ENCODE assay signal across 8 cellular contexts in genomic region chr2:123993728-123994323, GRCh38. TPM values are rescaled to one million over a fixed set of nuclear protein-coding genes. Genes with fewer than 3 reads are reported as not detected.
DNase-seq lines count a peak whose midpoint lies in the region; ATAC-seq and TF ChIP-seq lines count a peak whose summit lies in the region.

No MANE protein-coding gene starts in this region.

- peak; percentile 58 for DNase-seq in NCI-H748 (lab: John Stamatoyannopoulos, UW; ENCODE audit: unreplicated experiment)
- DNase-seq in NCI-H748 treated with DMSO at 0.1 percent for 48 hours (lab: John Stamatoyannopoulos, UW) = no peak
- DNase-seq in GM23248 = peak; percentile 59
- DNase-seq in MM.1S = peak; percentile 63
- DNase-seq in body of pancreas = peak; percentile 31 to 51 (median 35)
- no peak for DNase-seq in left lung
- DNase-seq in activated T-cell treated with anti-CD3 and anti-CD28 coated beads, Interleukin-2, amount 50 U/mL, for 1 hour = no peak
- DNase-seq in aorta = no peak

- in situ Hi-C loops in GM23248 (cut with MboI) = no loop called here

- H3F3A ChIP-seq in GM23248 (ENCODE audit: insufficient read depth) = no peaks in the 10 kb centered on the region
- H3F3A ChIP-seq in MM.1S (ENCODE audit: insufficient read depth, low read length) = no peaks in the 10 kb centered on the region

- H4K20me1 ChIP-seq in GM23248 (ENCODE audit: insufficient read depth) (no peaks in the 10 kb centered on the region), MM.1S (ENCODE audit: insufficient read depth, low read length) (no peaks in the 10 kb centered on the region)

- H3K4me2 ChIP-seq in GM23248 (ENCODE audit: unreplicated experiment) (no peak overlapping the region), MM.1S (ENCODE audit: low read depth, low read length) (0 out of 2 replicates have a peak overlapping the region, but pooled peaks have one; percentile 22)

- no peaks in the 10 kb centered on the region for H3K4me1 ChIP-seq in GM23248 (ENCODE audit: insufficient read depth)
- H3K4me1 ChIP-seq in MM.1S (ENCODE audit: low read length) = no peaks in the 10 kb centered on the region
- H3K4me1 ChIP-seq in body of pancreas = no peaks in the 10 kb centered on the region
- H3K4me1 ChIP-seq in left lung = no peaks in the 10 kb centered on the region
- no peaks in the 10 kb centered on the region for H3K4me1 ChIP-seq in aorta (ENCODE audit: control insufficient read depth in 1 of 2, insufficient read depth in 2 of 2, low read length in 2 of 2)

- no peaks in the 10 kb centered on the region for H3K9me3 ChIP-seq in GM23248 (ENCODE audit: low read depth)
- no peaks in the 10 kb centered on the region for H3K9me3 ChIP-seq in MM.1S (replicated peaks; ENCODE audit: insufficient read depth, low read length)
- H3K9me3 ChIP-seq in body of pancreas = no peaks in the 10 kb centered on the region
- no peaks in the 10 kb centered on the region for H3K9me3 ChIP-seq in left lung
- H3K9me3 ChIP-seq in aorta (ENCODE audit: control insufficient read depth, low read length) = peaks cover 2% of the 10 kb centered on the region

- no peak overlapping the region for H3K9ac ChIP-seq in GM23248
- H3K9ac ChIP-seq in MM.1S (ENCODE audit: low read length) = no peak overlapping the region

- whole genome bisulfite sequencing in GM23248 (ENCODE audit: low coverage in 1 of 2, low lambda C conversion rate in 2 of 2, missing lambda C conversion rate in 2 of 2), 2 experiments = 5 to 6% methylated on average over 8 of the region's 8 CpGs
- WGBS in body of pancreas, 2 donors = 20 to 21% methylated on average over 8 of the region's 8 CpGs
- 37 to 39% methylated on average over 8 of the region's 8 CpGs for WGBS in aorta, 2 donors

- no peaks in the 10 kb centered on the region for H3K27me3 ChIP-seq in GM23248 (replicated peaks; ENCODE audit: insufficient read depth)
- no peaks in the 10 kb centered on the region for H3K27me3 ChIP-seq in MM.1S (replicated peaks; ENCODE audit: insufficient read depth, low read length)
- no peaks in the 10 kb centered on the region for H3K27me3 ChIP-seq in body of pancreas
- H3K27me3 ChIP-seq in left lung = no peaks in the 10 kb centered on the region
- H3K27me3 ChIP-seq in aorta (ENCODE audit: control insufficient read depth in 1 of 2, insufficient read depth in 2 of 2, low read length in 1 of 2) = no peaks in the 10 kb centered on the region

- H2AFZ ChIP-seq in GM23248 (no peak overlapping the region), MM.1S (ENCODE audit: low read length) (no peak overlapping the region)

- no peak overlapping the region for H3K27ac ChIP-seq in GM23248
- H3K27ac ChIP-seq in MM.1S (ENCODE audit: low read length) = no peak overlapping the region
- no peak overlapping the region for H3K27ac ChIP-seq in body of pancreas
- H3K27ac ChIP-seq in left lung = no peak overlapping the region
- H3K27ac ChIP-seq in aorta (ENCODE audit: low read depth in 1 of 2, low read length in 2 of 2) = no peak overlapping the region

- TF ChIP-seq POLR2A in body of pancreas (IDR thresholded peaks at IDR 0.05) = no peak

- H3K9me2 ChIP-seq in GM23248 (ENCODE audit: insufficient read depth) (no peaks in the 10 kb centered on the region), MM.1S (replicated peaks; ENCODE audit: insufficient read depth, low read length) (no peaks in the 10 kb centered on the region)

- no peaks in the 10 kb centered on the region for H3K79me2 ChIP-seq in GM23248 (ENCODE audit: insufficient read depth)
- no peaks in the 10 kb centered on the region for H3K79me2 ChIP-seq in MM.1S (ENCODE audit: low read length)

- intact Hi-C loops in body of pancreas (cut with DNase I) = no loop called here
- intact Hi-C loops in left lung (cut with DNase I) = no loop called here
- intact Hi-C loops in aorta (cut with DNase I) = no loop called here

- ATAC-seq in body of pancreas (peak; percentile 50), left lung (peak; percentile 79), aorta (ENCODE audit: low FRiP score) (no peak)

- H3K4me3 ChIP-seq in GM23248 (no peak overlapping the region), MM.1S (ENCODE audit: low read length) (no peak overlapping the region), body of pancreas (no peak overlapping the region), left lung (no peak overlapping the region), aorta (ENCODE audit: low read length in 2 of 2) (no peak overlapping the region)

- H3K36me3 ChIP-seq in GM23248 (ENCODE audit: low read depth) (no peaks in the 10 kb centered on the region), MM.1S (replicated peaks; ENCODE audit: insufficient read depth, low read length) (no peaks in the 10 kb centered on the region), body of pancreas (replicated peaks in 1 of 2; ENCODE audit: insufficient read depth in 1 of 2, low read depth in 2 of 2) (no peaks in the 10 kb centered on the region), left lung (no peaks in the 10 kb centered on the region), aorta (ENCODE audit: control insufficient read depth in 1 of 2, insufficient read depth in 2 of 2, low read length in 1 of 2) (no peaks in the 10 kb centered on the region)

- TF ChIP-seq CTCF in MM.1S (IDR thresholded peaks at IDR 0.05; ENCODE audit: low read length) (peak; percentile 64), body of pancreas (IDR thresholded peaks at IDR 0.05) (peak; percentile 29 to 56 (median 47)), left lung (IDR thresholded peaks at IDR 0.05) (peak; percentile 35 to 39)

RNA-seq across cellular contexts. Expression of gene CNTNAP5, which starts 31.3 kb away (rescaled TPM):
- total RNA-seq in GM23248 (2014; rRNA removed; shearing (Covaris generic)) = not detected in 2 replicates
- polyA plus RNA-seq in GM23248 (2016; fragmentation: Nextera tagmentation; extraction: Ambion mirVana) (not detected in 2 replicates), aorta (not detected)
- total RNA-seq in body of pancreas (under 1 TPM; 0.26 to 0.33 TPM), left lung (not detected), aorta (not detected)

Comparison
In these comparisons a context has a peak if more than half of its experiments do, and no peak if none do; other contexts are left out.
1. DNase-seq: peak in NCI-H748 (single experiment), GM23248 (single experiment), MM.1S (single experiment) and body of pancreas (4 of 4); none in NCI-H748 treated with DMSO at 0.1 percent for 48 hours (single experiment), left lung (0 of 2), activated T-cell treated with anti-CD3 and anti-CD28 coated beads, Interleukin-2, amount 50 U/mL, for 1 hour (single experiment) and aorta (0 of 2).
2. Peak in every context shown above with its lines, with median percentiles within 50 percentile points of each other: CTCF ChIP-seq.